3 cellular contexts compared by ENCODE assay signal in the genomic region with DNA sequence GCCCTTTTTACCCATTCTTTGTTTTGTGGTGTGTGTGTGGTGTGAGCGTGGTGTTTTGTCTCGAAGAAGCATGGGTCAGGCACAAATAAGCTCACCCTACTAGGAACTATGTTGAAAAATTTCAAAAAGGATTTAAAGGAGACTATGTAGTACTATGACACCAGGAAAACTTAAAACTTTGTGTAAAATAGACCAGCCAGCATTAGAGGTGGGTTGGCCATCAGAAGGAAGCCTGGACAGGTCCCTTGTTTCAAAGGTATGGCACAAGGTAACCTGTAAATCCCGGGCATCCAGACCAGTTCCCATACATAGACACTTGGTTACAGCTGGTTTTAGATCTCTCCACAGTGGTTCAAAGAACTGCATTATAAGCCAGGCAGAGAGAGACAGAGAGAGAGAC. TPM values are rescaled to one million over a fixed set of nuclear protein-coding genes. Genes with fewer than 3 reads are reported as not detected.
"Had no signal": no experiment of that assay in that cellular context is flagged by ENCODE, and none has a peak within 500 bp of the region (broad histone marks: within the 10 kb centered on the region; RNA-seq: fewer than 3 reads in every experiment).

No MANE protein-coding gene starts in this region.

RNA-seq across cellular contexts. Expression of gene SAMD3, which starts 38.8 kb away (rescaled TPM):
- total RNA-seq: left ventricle myocardium inferior, mammary epithelial cell, pulmonary artery endothelial cell had no signal
